27 cellular contexts compared by ENCODE assay signal in genomic region chr22:11307996-11308395, GRCh38.
"Had no signal": no experiment of that assay in that cellular context is flagged by ENCODE, and none has a peak within 500 bp of the region (broad histone marks: within the 10 kb centered on the region; RNA-seq: fewer than 3 reads in every experiment).

No MANE protein-coding gene starts in this region.

- H3K27me3 Mint-ChIP-seq: activated CD4-positive, alpha-beta T cell treated with anti-CD3 and anti-CD28 coated beads for 36 hours; activated CD4-positive, alpha-beta T cell treated with anti-CD3 and anti-CD28 coated beads, Interleukin-2, amount 10 ng/mL, durations not matched to agents 7 days and 5 days; activated CD8-positive, alpha-beta T cell treated with anti-CD3 and anti-CD28 coated beads for 36 hours; activated naive CD8-positive, alpha-beta T cell; activated T-helper 17 cell treated with anti-CD3 and anti-CD28 coated beads, Interleukin-2, amount 50 U/mL, for 72 hours; dendritic cell treated with granulocyte-macrophage colony-stimulating factor and Interleukin-4, amounts not matched to agents 40 ng/mL and 50 ng/mL, for 4 days; effector memory CD8-positive, alpha-beta T cell had no signal

- H3K4me1 Mint-ChIP-seq: activated CD4-positive, alpha-beta T cell treated with anti-CD3 and anti-CD28 coated beads for 36 hours; activated CD4-positive, alpha-beta T cell treated with anti-CD3 and anti-CD28 coated beads, Interleukin-2, amount 10 ng/mL, durations not matched to agents 7 days and 5 days; activated T-helper 17 cell treated with anti-CD3 and anti-CD28 coated beads, Interleukin-2, amount 50 U/mL, for 72 hours had no signal

- H3K4me1 ChIP-seq: body of pancreas had no signal

- H3K4me3 ChIP-seq: body of pancreas, coronary artery, dorsolateral prefrontal cortex had no signal

- H3K4me3 Mint-ChIP-seq: activated CD4-positive, alpha-beta T cell treated with anti-CD3 and anti-CD28 coated beads for 36 hours; activated CD4-positive, alpha-beta T cell treated with anti-CD3 and anti-CD28 coated beads, Interleukin-2, amount 10 ng/mL, durations not matched to agents 7 days and 5 days; activated CD8-positive, alpha-beta T cell treated with anti-CD3 and anti-CD28 coated beads for 36 hours; activated naive CD8-positive, alpha-beta T cell; activated T-cell treated with anti-CD3 and anti-CD28 coated beads, Interleukin-2, amount 50 U/mL, for 4 hours; activated T-helper 17 cell treated with anti-CD3 and anti-CD28 coated beads, Interleukin-2, amount 50 U/mL, for 72 hours; dendritic cell treated with granulocyte-macrophage colony-stimulating factor and Interleukin-4, amounts not matched to agents 40 ng/mL and 50 ng/mL, for 4 days; effector memory CD8-positive, alpha-beta T cell had no signal

- H3K36me3 Mint-ChIP-seq: activated naive CD8-positive, alpha-beta T cell had no signal

- DNase-seq: activated CD4-positive, alpha-beta T cell treated with anti-CD3 and anti-CD28 coated beads for 36 hours; activated CD4-positive, alpha-beta T cell treated with anti-CD3 and anti-CD28 coated beads, Interleukin-2, amount 10 ng/mL, durations not matched to agents 7 days and 5 days; activated CD4-positive, alpha-beta T cell treated with anti-CD3 and anti-CD28 coated beads, Interleukin-2, amount 50 U/mL, for 4 hours; activated CD4-positive, CD25-positive, alpha-beta regulatory T cell; activated CD4-positive, CD25-positive, alpha-beta regulatory T cell treated with anti-CD3 and anti-CD28 coated beads, Interleukin-2, amount 50 U/mL, for 72 hours; activated CD8-positive, alpha-beta memory T cell treated with anti-CD3 and anti-CD28 coated beads for 24 hours; activated CD8-positive, alpha-beta T cell treated with anti-CD3 and anti-CD28 coated beads for 36 hours; activated effector memory CD4-positive, alpha-beta T cell treated with Interleukin-2 at 50 U/mL for 16 hours; activated gamma-delta T cell treated with Interleukin-2 at 50 U/mL for 16 hours; activated naive CD4-positive, alpha-beta T cell treated with anti-CD3 and anti-CD28 coated beads, Interleukin-2, amount 50 U/mL, for 16 hours; activated naive CD4-positive, alpha-beta T cell treated with Interleukin-2 at 50 U/mL for 16 hours; activated T-cell treated with anti-CD3 and anti-CD28 coated beads, Interleukin-2, amount 50 U/mL, for 4 hours; amniotic stem cell; anterior cingulate cortex; body of pancreas; central memory CD4-positive, alpha-beta T cell; cerebellar nuclear complex; dorsolateral prefrontal cortex; effector memory CD8-positive, alpha-beta T cell; foreskin fibroblast; head of caudate nucleus; T-helper 2 cell had no signal

- H3K27me3 ChIP-seq: body of pancreas had no signal

- H3K27ac Mint-ChIP-seq: activated CD4-positive, alpha-beta T cell treated with anti-CD3 and anti-CD28 coated beads for 36 hours; activated CD4-positive, alpha-beta T cell treated with anti-CD3 and anti-CD28 coated beads, Interleukin-2, amount 10 ng/mL, durations not matched to agents 7 days and 5 days; activated CD8-positive, alpha-beta T cell treated with anti-CD3 and anti-CD28 coated beads for 36 hours; activated naive CD8-positive, alpha-beta T cell; activated T-helper 17 cell treated with anti-CD3 and anti-CD28 coated beads, Interleukin-2, amount 50 U/mL, for 72 hours; dendritic cell treated with granulocyte-macrophage colony-stimulating factor and Interleukin-4, amounts not matched to agents 40 ng/mL and 50 ng/mL, for 4 days; effector memory CD8-positive, alpha-beta T cell had no signal

- H3K27ac ChIP-seq: body of pancreas, coronary artery, dorsolateral prefrontal cortex, epithelial cell of prostate had no signal
